7 cellular contexts compared by ENCODE assay signal in the genomic region with DNA sequence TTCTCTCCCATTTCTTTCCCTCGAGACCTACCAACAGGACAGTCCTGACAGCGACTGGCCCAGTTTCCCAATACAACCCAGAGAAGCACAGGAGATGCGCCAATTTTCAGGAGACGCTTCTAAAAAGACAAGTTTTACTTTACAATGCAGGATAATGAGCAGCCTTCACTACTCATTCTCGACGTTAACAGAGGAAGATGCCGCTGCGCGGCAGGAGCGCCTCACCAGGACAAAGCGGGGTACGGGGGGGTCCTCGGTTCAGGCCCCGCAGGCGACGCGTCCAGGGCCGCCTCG. TPM values are rescaled to one million over a fixed set of nuclear protein-coding genes. Genes with fewer than 3 reads are reported as not detected.
DNase-seq lines count a peak whose midpoint lies in the region; ATAC-seq, FAIRE-seq and TF ChIP-seq lines count a peak whose summit lies in the region.

No MANE protein-coding gene starts in this region.

- no CpG with 5 or more reads among the region's 19 CpGs for WGBS in mesendoderm (ENCODE audit: extremely low coverage, insufficient coverage, low lambda C conversion rate)
- WGBS in aorta, 2 donors: 1 to 21% methylated on average over 19 of the region's 19 CpGs

- H3K27ac ChIP-seq in mesendoderm (ENCODE audit: low read depth, low read length): no peak overlapping the region
- no peak overlapping the region for H3K27ac ChIP-seq in aorta (ENCODE audit: low read depth in 1 of 2, low read length in 2 of 2)

- H2BK5ac ChIP-seq in mesendoderm (ENCODE audit: low read length): no peak overlapping the region

- H3K79me2 ChIP-seq in mesendoderm (ENCODE audit: control insufficient read depth, insufficient read depth, low read length): no peaks in the 10 kb centered on the region

- H3K18ac ChIP-seq in mesendoderm (ENCODE audit: low read length): no peak overlapping the region

- peak; percentile 73 for FAIRE-seq in GM12892 (lab: Jason Lieb, UNC)

- H3K23ac ChIP-seq in mesendoderm (ENCODE audit: low read length): no peak overlapping the region

- H3K36me3 ChIP-seq in mesendoderm (ENCODE audit: control insufficient read depth, insufficient read depth, low read length) (no peaks in the 10 kb centered on the region), aorta (ENCODE audit: control insufficient read depth in 1 of 2, insufficient read depth in 2 of 2, low read length in 1 of 2) (no peaks in the 10 kb centered on the region)

- no peak for TF ChIP-seq POLR2A in GM12892 (IDR thresholded peaks at IDR 0.05; ENCODE audit: low read depth, low read length)

- peak overlapping the region; percentile 42 for H3K4me2 ChIP-seq in mesendoderm (ENCODE audit: low read length)

- H3K9ac ChIP-seq in mesendoderm (ENCODE audit: low read length): peak overlapping the region; percentile 47

- H3K9me3 ChIP-seq in aorta (ENCODE audit: control insufficient read depth, low read length): no peaks in the 10 kb centered on the region

- no peaks in the 10 kb centered on the region for H3K79me1 ChIP-seq in mesendoderm (ENCODE audit: low read length)

- H4K5ac ChIP-seq in mesendoderm (ENCODE audit: low read length): no peak overlapping the region

- no peak overlapping the region for H3K4ac ChIP-seq in mesendoderm (ENCODE audit: low read depth, low read length)

- TF ChIP-seq CTCF in LNCaP clone FGC (IDR thresholded peaks at IDR 0.05; ENCODE audit: control insufficient read depth, extremely low read depth, insufficient read depth) (no peak), choroid plexus epithelial cell (conservative IDR thresholded peaks at IDR 0.05; ENCODE audit: low read depth, low read length) (no peak)

- no peak overlapping the region for H4K8ac ChIP-seq in mesendoderm (ENCODE audit: low read depth, low read length)

- H2BK120ac ChIP-seq in mesendoderm (ENCODE audit: low read depth, low read length): no peak overlapping the region

- no peak overlapping the region for H2BK15ac ChIP-seq in mesendoderm (replicated peaks; ENCODE audit: low read depth)

- H3K4me1 ChIP-seq in mesendoderm (ENCODE audit: control insufficient read depth, low read depth, low read length) (no peaks in the 10 kb centered on the region), aorta (ENCODE audit: control insufficient read depth in 1 of 2, insufficient read depth in 2 of 2, low read length in 2 of 2) (peaks cover 0 to 3% of the 10 kb centered on the region in 2 donors)

- H3K27me3 ChIP-seq in mesendoderm (ENCODE audit: insufficient read depth, low read length, poor library complexity) (no peaks in the 10 kb centered on the region), aorta (ENCODE audit: control insufficient read depth in 1 of 2, insufficient read depth in 2 of 2, low read length in 1 of 2) (no peaks in the 10 kb centered on the region)

- H3K4me3 ChIP-seq in LNCaP clone FGC (ENCODE audit: low read depth, low read length): peak overlapping the region; percentile 65
- H3K4me3 ChIP-seq in choroid plexus epithelial cell (ENCODE audit: low read depth, low read length): peak overlapping the region; percentile 73
- H3K4me3 ChIP-seq in mesendoderm (ENCODE audit: low read length): peak overlapping the region; percentile 50
- H3K4me3 ChIP-seq in aorta (ENCODE audit: low read length in 2 of 2): peak overlapping the region; percentile 45 to 46

- intact Hi-C loops in aorta (cut with DNase I): loop anchor here in 1 of 2 donors (5.0 kb wide), 1 partner anchor 77 kb away; no protein-coding TSS in a partner anchor

- ATAC-seq in GM21723 (IDR thresholded peaks at IDR 0.05; ENCODE audit: unreplicated experiment) (peak; percentile 26), aorta (ENCODE audit: low FRiP score) (no peak)

- DNase-seq in GM12892 (ENCODE audit: insufficient read length) (no peak), LNCaP clone FGC (ENCODE audit: low read depth) (no peak), choroid plexus epithelial cell (ENCODE audit: low read depth) (peak; percentile 3), mesendoderm (no peak), aorta (no peak), T-helper 9 cell (no peak)

- no peak overlapping the region for H2AK5ac ChIP-seq in mesendoderm (ENCODE audit: low read length)

- H3K56ac ChIP-seq in mesendoderm (ENCODE audit: low read length): peak overlapping the region; percentile 49

RNA-seq across cellular contexts. Expression of a gene that starts 0.7 kb away (rescaled TPM):
- polyA plus RNA-seq in GM12892 (2012; ENCODE audit: missing spikeins): 3.3 TPM
- 2.8 TPM for polyA plus RNA-seq in mesendoderm (2013, experiment 1 of 2)
- polyA plus RNA-seq in mesendoderm (2013, experiment 2 of 2): 2.9 TPM
- total RNA-seq in aorta: 10 to 100 TPM; 16.8 to 22.0 TPM
- 1 to 10 TPM; 4.3 to 5.4 TPM for polyA plus RNA-seq in aorta
